In genomic region chr21:36171741-36172331, GRCh38 we compare ENCODE assay signal across 13 cellular contexts. TPM values are rescaled to one million over a fixed set of nuclear protein-coding genes. Genes with fewer than 3 reads are reported as not detected.
DNase-seq lines count a peak whose midpoint lies in the region; ATAC-seq and TF ChIP-seq lines count a peak whose summit lies in the region.
"Had no signal": no experiment of that assay in that cellular context is flagged by ENCODE, and none has a peak within 500 bp of the region (broad histone marks: within the 10 kb centered on the region; RNA-seq: fewer than 3 reads in every experiment).

No MANE protein-coding gene starts in this region.

- peak overlapping the region; percentile 72 for H3K27ac Mint-ChIP-seq in activated CD4-positive, alpha-beta T cell treated with anti-CD3 and anti-CD28 coated beads, Interleukin-2, amount 10 ng/mL, durations not matched to agents 7 days and 5 days
- H3K27ac Mint-ChIP-seq in stimulated activated effector memory CD8-positive, alpha-beta T cell treated with anti-CD3 and anti-CD28 coated beads, Interleukin-12 subunit alpha, Interleukin-12 subunit beta, amount 100 ng/mL, for 72 hours = peak overlapping the region; percentile 79
- H3K27ac Mint-ChIP-seq: type B pancreatic cell had no signal

- H3K4me3 Mint-ChIP-seq in activated CD4-positive, alpha-beta T cell treated with anti-CD3 and anti-CD28 coated beads, Interleukin-2, amount 10 ng/mL, durations not matched to agents 7 days and 5 days = no peak overlapping the region
- H3K4me3 Mint-ChIP-seq in stimulated activated effector memory CD8-positive, alpha-beta T cell treated with anti-CD3 and anti-CD28 coated beads, Interleukin-12 subunit alpha, Interleukin-12 subunit beta, amount 100 ng/mL, for 72 hours = no peak overlapping the region
- H3K4me3 Mint-ChIP-seq: type B pancreatic cell had no signal

- no peak for TF ChIP-seq POLR2A in stomach (IDR thresholded peaks at IDR 0.05)
- no peak for TF ChIP-seq POLR2A in esophagus squamous epithelium (IDR thresholded peaks at IDR 0.05)
- TF ChIP-seq POLR2A in GM18505 (IDR thresholded peaks at IDR 0.05; ENCODE audit: borderline replicate concordance, extremely low read depth, insufficient read depth, insufficient read length) = no peak

- H3K36me3 ChIP-seq in stomach (peaks cover 6 to 46% (median 34%) of the 10 kb centered on the region in 4 donors), esophagus squamous epithelium (peaks cover 0 to 45% (median 0%) of the 10 kb centered on the region in 3 donors)

- no peak for TF ChIP-seq EP300 in stomach (IDR thresholded peaks at IDR 0.05)

- no peaks in the 10 kb centered on the region for H3K27me3 Mint-ChIP-seq in activated CD4-positive, alpha-beta T cell treated with anti-CD3 and anti-CD28 coated beads, Interleukin-2, amount 10 ng/mL, durations not matched to agents 7 days and 5 days
- H3K27me3 Mint-ChIP-seq: type B pancreatic cell had no signal

- H3K4me3 ChIP-seq in stomach (no peak overlapping the region), esophagus squamous epithelium (no peak overlapping the region)

- CTCF ChIA-PET in activated CD4-positive, alpha-beta T cell treated with anti-CD3 and anti-CD28 coated beads, Interleukin-2, amount 10 ng/mL, durations not matched to agents 7 days and 5 days (lab: Charles Lee) = interaction anchor here (1.3 kb wide), 1 partner anchor 31 kb away, joined by 3 read pairs; no protein-coding TSS in a partner anchor

- peaks cover 38% of the 10 kb centered on the region for H3K36me3 Mint-ChIP-seq in activated CD4-positive, alpha-beta T cell treated with anti-CD3 and anti-CD28 coated beads, Interleukin-2, amount 10 ng/mL, durations not matched to agents 7 days and 5 days (ENCODE audit: low read depth)
- H3K36me3 Mint-ChIP-seq in stimulated activated effector memory CD8-positive, alpha-beta T cell treated with anti-CD3 and anti-CD28 coated beads, Interleukin-12 subunit alpha, Interleukin-12 subunit beta, amount 100 ng/mL, for 72 hours = peaks cover 17% of the 10 kb centered on the region

- no peak for ATAC-seq in stimulated activated effector memory CD8-positive, alpha-beta T cell treated with anti-CD3 and anti-CD28 coated beads, Interleukin-12 subunit alpha, Interleukin-12 subunit beta, amount 100 ng/mL, for 72 hours
- no peak for ATAC-seq in GM18505 (IDR thresholded peaks at IDR 0.05; ENCODE audit: unreplicated experiment)
- ATAC-seq: left colon had no signal

- H3K9me3 ChIP-seq in stomach (no peaks in the 10 kb centered on the region), esophagus squamous epithelium (no peaks in the 10 kb centered on the region)

- POLR2A ChIA-PET in activated CD4-positive, alpha-beta T cell treated with anti-CD3 and anti-CD28 coated beads, Interleukin-2, amount 10 ng/mL, durations not matched to agents 7 days and 5 days (lab: Charles Lee) = no interaction called here

- no peak for DNase-seq in activated CD4-positive, alpha-beta T cell treated with anti-CD3 and anti-CD28 coated beads, Interleukin-2, amount 10 ng/mL, durations not matched to agents 7 days and 5 days
- no peak for DNase-seq in activated CD4-positive, alpha-beta T cell treated with anti-CD3 and anti-CD28 coated beads, Interleukin-2, amount 50 U/mL, for 4 hours
- peak; percentile 71 for DNase-seq in hepatic stellate cell (ENCODE audit: low spot score)
- no peak for DNase-seq in stimulated activated effector memory CD8-positive, alpha-beta T cell treated with anti-CD3 and anti-CD28 coated beads, Interleukin-12 subunit alpha, Interleukin-12 subunit beta, amount 100 ng/mL, for 72 hours (ENCODE audit: low spot score in 2 of 2)
- DNase-seq in stomach = no peak
- DNase-seq in esophagus squamous epithelium (lab: John Stamatoyannopoulos, UW) = no peak
- DNase-seq: left colon, NCI-H1417 treated with DMSO at 0.1 percent for 48 hours, NCI-H526, nucleus accumbens had no signal

- TF ChIP-seq CTCF in VCaP (conservative IDR thresholded peaks at IDR 0.05) (no peak), stomach (IDR thresholded peaks at IDR 0.05) (no peak), esophagus squamous epithelium (IDR thresholded peaks at IDR 0.05) (no peak)

- H3K4me1 Mint-ChIP-seq in activated CD4-positive, alpha-beta T cell treated with anti-CD3 and anti-CD28 coated beads, Interleukin-2, amount 10 ng/mL, durations not matched to agents 7 days and 5 days = peaks cover 33% of the 10 kb centered on the region
- peaks cover 18% of the 10 kb centered on the region for H3K4me1 Mint-ChIP-seq in stimulated activated effector memory CD8-positive, alpha-beta T cell treated with anti-CD3 and anti-CD28 coated beads, Interleukin-12 subunit alpha, Interleukin-12 subunit beta, amount 100 ng/mL, for 72 hours

- 75 to 83% (median 80%) methylated on average over 9 of the region's 9 CpGs for WGBS in stomach, 5 donors
- 81 to 93% methylated on average over 9 of the region's 9 CpGs for WGBS in esophagus squamous epithelium, 2 donors

- H3K27ac ChIP-seq in VCaP (peak overlapping the region; percentile 11; the same call in 1 of the 2 replicates), stomach (no peak overlapping the region), esophagus squamous epithelium (no peak overlapping the region)

- H3K27me3 ChIP-seq in stomach (no peaks in the 10 kb centered on the region), esophagus squamous epithelium (no peaks in the 10 kb centered on the region)

- intact Hi-C loops in stomach (cut with DNase I; ENCODE audit: low total_unique reads) (no loop called here), esophagus squamous epithelium (cut with DNase I) (no loop called here)

- H3K9me3 Mint-ChIP-seq in activated CD4-positive, alpha-beta T cell treated with anti-CD3 and anti-CD28 coated beads, Interleukin-2, amount 10 ng/mL, durations not matched to agents 7 days and 5 days = no peaks in the 10 kb centered on the region
- no peaks in the 10 kb centered on the region for H3K9me3 Mint-ChIP-seq in stimulated activated effector memory CD8-positive, alpha-beta T cell treated with anti-CD3 and anti-CD28 coated beads, Interleukin-12 subunit alpha, Interleukin-12 subunit beta, amount 100 ng/mL, for 72 hours
- H3K9me3 Mint-ChIP-seq: type B pancreatic cell had no signal

- H3K4me1 ChIP-seq in stomach (peaks cover 0 to 18% (median 7%) of the 10 kb centered on the region in 4 donors), esophagus squamous epithelium (peaks cover 0 to 13% (median 0%) of the 10 kb centered on the region in 3 donors)

RNA-seq across cellular contexts. Expression of gene DOP1B, which starts 15.2 kb away (rescaled TPM):
- total RNA-seq in activated CD4-positive, alpha-beta T cell treated with anti-CD3 and anti-CD28 coated beads, Interleukin-2, amount 10 ng/mL, durations not matched to agents 7 days and 5 days = 10 to 100 TPM; 24.6 to 24.7 TPM
- 10 to 100 TPM; 33.8 to 63.2 (median 49.2) TPM for total RNA-seq in stomach
- 10 to 100 TPM in 1 of 3 donors, 1 to 10 TPM in 2; 4.1 to 16.5 (median 4.6) TPM for polyA plus RNA-seq in stomach
- 10 to 100 TPM; 18.5 to 36.7 (median 26.2) TPM for total RNA-seq in esophagus squamous epithelium

RNA-seq across cellular contexts. Expression of gene CBR3, which starts 37.0 kb away (rescaled TPM):
- 10 to 100 TPM; 24.4 to 30.9 TPM for total RNA-seq in activated CD4-positive, alpha-beta T cell treated with anti-CD3 and anti-CD28 coated beads, Interleukin-2, amount 10 ng/mL, durations not matched to agents 7 days and 5 days
- 10 to 100 TPM in 1 of 5 donors, 1 to 10 TPM in 2, not detected in 2; 1.1 to 10.7 (median 4.7) TPM for total RNA-seq in stomach
- 10 to 100 TPM in 1 of 3 donors, 1 to 10 TPM in 2; 4.4 to 32.8 (median 6.4) TPM for polyA plus RNA-seq in stomach
- 100 to 1,000 TPM in 3 of 4 donors, 10 to 100 TPM in 1; 67.3 to 158 (median 122) TPM for total RNA-seq in esophagus squamous epithelium
